ENCODE assay signal across 11 cellular contexts in genomic region chr21:44006017-44006624, GRCh38. TPM values are rescaled to one million over a fixed set of nuclear protein-coding genes. Genes with fewer than 3 reads are reported as not detected.
A peak's percentile ranks its signal among the peaks of the same experiment; 100 is the strongest.
DNase-seq lines count a peak whose midpoint lies in the region; ATAC-seq and TF ChIP-seq lines count a peak whose summit lies in the region.
"Had no signal": no experiment of that assay in that cellular context is flagged by ENCODE, and none has a peak within 500 bp of the region (broad histone marks: within the 10 kb centered on the region; RNA-seq: fewer than 3 reads in every experiment).

No MANE protein-coding gene starts in this region.

- ATAC-seq in thoracic aorta (ENCODE audit: insufficient number of reproducible peaks, low FRiP score, low read depth) (peak; percentile 75), GM21723 (IDR thresholded peaks at IDR 0.05; ENCODE audit: unreplicated experiment) (no peak)
- no peak for ATAC-seq in activated T-cell treated with anti-CD3 and anti-CD28 coated beads, Interleukin-2, amount 50 U/mL, for 72 hours (replicated peaks in 1 of 2)
- ATAC-seq: GM12878 had no signal

- DNase-seq in HT1080 (ENCODE audit: low read depth) (peak; percentile 96), coronary artery (ENCODE audit: low spot score) (peak; percentile 83), thoracic aorta (ENCODE audit: low spot score) (no peak), mesenteric fat pad (ENCODE audit: low spot score) (no peak)
- DNase-seq in activated CD8-positive, alpha-beta memory T cell treated with anti-CD3 and anti-CD28 coated beads for 24 hours, result no peak
- DNase-seq in activated T-cell treated with anti-CD3 and anti-CD28 coated beads, Interleukin-2, amount 50 U/mL, for 72 hours, result no peak
- DNase-seq: activated gamma-delta T cell, T-helper 2 cell had no signal

- H3K4me3 Mint-ChIP-seq in activated T-cell treated with anti-CD3 and anti-CD28 coated beads, Interleukin-2, amount 50 U/mL, for 72 hours, result no peak overlapping the region

- no peak for TF ChIP-seq CTCF in coronary artery (IDR thresholded peaks at IDR 0.05)
- TF ChIP-seq CTCF in liver (IDR thresholded peaks at IDR 0.05; ENCODE audit: low read depth, low read length, missing input control), result no peak
- TF ChIP-seq CTCF in thoracic aorta (IDR thresholded peaks at IDR 0.05), result no peak

- H3K36me3 ChIP-seq in liver (ENCODE audit: control insufficient read depth in 4 of 4, insufficient read depth in 3 of 4, low read depth in 1 of 4, low read length in 3 of 4), result no peaks in the 10 kb centered on the region
- H3K36me3 ChIP-seq in thoracic aorta, result no peaks in the 10 kb centered on the region

- no peaks in the 10 kb centered on the region for H3K9me3 ChIP-seq in liver (ENCODE audit: control insufficient read depth in 4 of 4, low read length in 3 of 4)
- no peaks in the 10 kb centered on the region for H3K9me3 ChIP-seq in thoracic aorta

- H3K9ac ChIP-seq in liver (ENCODE audit: low read depth in 1 of 2, low read length in 2 of 2), result no peak overlapping the region

- no peaks in the 10 kb centered on the region for H3K9me3 Mint-ChIP-seq in activated T-cell treated with anti-CD3 and anti-CD28 coated beads, Interleukin-2, amount 50 U/mL, for 72 hours

- H3K4me3 ChIP-seq in coronary artery (no peak overlapping the region), liver (ENCODE audit: low read depth in 1 of 3, low read length in 3 of 3) (no peak overlapping the region), thoracic aorta (no peak overlapping the region)
- H3K4me3 ChIP-seq: GM12878 had no signal

- H3K4me1 ChIP-seq in liver (ENCODE audit: control insufficient read depth in 4 of 4, insufficient read depth in 4 of 4, low read length in 3 of 4) (peaks cover 1 to 14% (median 4%) of the 10 kb centered on the region in 4 donors), thoracic aorta (ENCODE audit: control insufficient read depth in 1 of 2, low read depth in 2 of 2) (peaks cover 5 to 11% of the 10 kb centered on the region in 2 donors)

- H3K27ac Mint-ChIP-seq in activated T-cell treated with anti-CD3 and anti-CD28 coated beads, Interleukin-2, amount 50 U/mL, for 72 hours, result no peak overlapping the region

- TF ChIP-seq RAD21 in liver (IDR thresholded peaks at IDR 0.05), result no peak

- no peaks in the 10 kb centered on the region for H3K27me3 Mint-ChIP-seq in activated T-cell treated with anti-CD3 and anti-CD28 coated beads, Interleukin-2, amount 50 U/mL, for 72 hours (ENCODE audit: low read depth)

- WGBS in liver, result 75% methylated on average over 9 of the region's 9 CpGs

- no peaks in the 10 kb centered on the region for H3K36me3 Mint-ChIP-seq in activated T-cell treated with anti-CD3 and anti-CD28 coated beads, Interleukin-2, amount 50 U/mL, for 72 hours (ENCODE audit: insufficient read depth in 2 of 2)

- H3K27me3 ChIP-seq in liver (ENCODE audit: control insufficient read depth in 4 of 4, insufficient read depth in 4 of 4, low read length in 3 of 4) (no peaks in the 10 kb centered on the region), thoracic aorta (replicated peaks; ENCODE audit: insufficient read depth) (no peaks in the 10 kb centered on the region)

- peak overlapping the region; percentile 61 to 92 for H3K27ac ChIP-seq in coronary artery
- H3K27ac ChIP-seq in liver (ENCODE audit: low read depth in 1 of 2, low read length in 2 of 2), result peak overlapping the region; percentile 80 to 81
- peak overlapping the region; percentile 50 to 78 for H3K27ac ChIP-seq in thoracic aorta

- H3K4me1 Mint-ChIP-seq in activated T-cell treated with anti-CD3 and anti-CD28 coated beads, Interleukin-2, amount 50 U/mL, for 72 hours (ENCODE audit: low read depth), result peaks cover 2% of the 10 kb centered on the region

TF ChIP-seq in liver, 16 proteins besides CTCF, POLR2A, EP300 and RAD21:
- TF ChIP-seq JUND (IDR thresholded peaks at IDR 0.05) (no peak), NR2F2 (IDR thresholded peaks at IDR 0.05) (peak; percentile 54), RXRA (IDR thresholded peaks at IDR 0.05) (peak in 1 of 2 donors; percentile 13)

RNA-seq across cellular contexts. Expression of gene TRAPPC10, which starts 6.0 kb away (rescaled TPM):
- total RNA-seq in HT1080 (2014; rRNA removed; shearing (Covaris generic)), result 37.6 and 40.9 TPM in 2 replicates
- polyA plus RNA-seq in HT1080 (2015; cell fraction: cytosol; rRNA removed), result 20.6 and 24.4 TPM in 2 replicates
- polyA plus RNA-seq in HT1080 (2015; cell fraction: nucleus; rRNA removed), result 37.4 and 44.9 TPM in 2 replicates
- total RNA-seq in liver, result 10 to 100 TPM; 16.6 to 24.9 TPM
- 1 to 10 TPM; 4.9 to 7.2 TPM for polyA plus RNA-seq in liver
- total RNA-seq in thoracic aorta, result 10 to 100 TPM; 45.9 to 47.9 TPM
- total RNA-seq in mesenteric fat pad, result 44.4 TPM
- total RNA-seq in activated T-cell treated with anti-CD3 and anti-CD28 coated beads, Interleukin-2, amount 50 U/mL, for 72 hours, result 10 to 100 TPM; 53.5 to 72.6 TPM

Comparison
In these comparisons a context has a peak if more than half of its experiments do, and no peak if none do; other contexts are left out.
1. DNase-seq: peak in HT1080 (single experiment) and coronary artery (single experiment); none in thoracic aorta (single experiment), activated CD8-positive, alpha-beta memory T cell treated with anti-CD3 and anti-CD28 coated beads for 24 hours (single experiment), mesenteric fat pad (single experiment) and activated T-cell treated with anti-CD3 and anti-CD28 coated beads, Interleukin-2, amount 50 U/mL, for 72 hours (0 of 2).
2. Peak in every context shown above with its lines, with median percentiles within 50 percentile points of each other: H3K27ac ChIP-seq.